2 cellular contexts compared by ENCODE assay signal in genomic region chr6:33587529-33588215, GRCh38.
TF ChIP-seq lines count a peak whose summit lies in the region.

No MANE protein-coding gene starts in this region.

TF ChIP-seq in HEK293, 187 proteins besides CTCF, POLR2A, EP300 and RAD21:
- TF ChIP-seq IKZF3 (tag by site-specific recombination; IDR thresholded peaks at IDR 0.05) (no peak), BCL11A (tag by site-specific recombination; IDR thresholded peaks at IDR 0.05; ENCODE audit: low read depth) (no peak), ZNF426 (tag by site-specific recombination; IDR thresholded peaks at IDR 0.05) (no peak), ZNF335 (tag by site-specific recombination; conservative IDR thresholded peaks at IDR 0.05) (no peak), ZNF501 (tag by site-specific recombination; IDR thresholded peaks at IDR 0.05) (no peak), ZFHX2 (tag by site-specific recombination; conservative IDR thresholded peaks at IDR 0.05) (peak; percentile 56), EGR2 (tag by site-specific recombination; IDR thresholded peaks at IDR 0.05; ENCODE audit: low read depth) (peak; percentile 34; the same call in 1 of the 2 replicates), PRDM6 (tag by site-specific recombination; IDR thresholded peaks at IDR 0.05) (no peak), SP3 (tag by site-specific recombination; IDR thresholded peaks at IDR 0.05) (no peak), ZNF16 (tag by site-specific recombination; IDR thresholded peaks at IDR 0.05; ENCODE audit: low read depth) (no peak)
TF ChIP-seq in HEK293: peak in this region for 2.

TF ChIP-seq in H1, 55 proteins besides CTCF, POLR2A, EP300 and RAD21:
- TF ChIP-seq RNF2 (IDR thresholded peaks at IDR 0.05; ENCODE audit: borderline replicate concordance, low read depth, low read length, missing control alignments, poor library complexity, severe bottlenecking) (no peak), SP4 (IDR thresholded peaks at IDR 0.05; ENCODE audit: low read length) (no peak), SUZ12 (IDR thresholded peaks at IDR 0.05; ENCODE audit: low read length) (no peak)
TF ChIP-seq in H1: peak in this region for 0.
